ENCODE assay signal across 1 cellular context in genomic region chrX:12988797-12989196, GRCh38.
TF ChIP-seq lines count a peak whose summit lies in the region.

No MANE protein-coding gene starts in this region.

TF ChIP-seq in K562, 482 proteins besides CTCF, POLR2A, EP300 and RAD21 (continued from another document):
- no peak for TF ChIP-seq ILF3 (IDR thresholded peaks at IDR 0.05; ENCODE audit: borderline replicate concordance)
- TF ChIP-seq ZNF280A (IDR thresholded peaks at IDR 0.05; ENCODE audit: low read depth, partially characterized antibody), result no peak
- TF ChIP-seq POLR2B (IDR thresholded peaks at IDR 0.05; ENCODE audit: low read depth, partially characterized antibody), result no peak
- no peak for TF ChIP-seq STAT6 (CRISPR knock-in tag; IDR thresholded peaks at IDR 0.05)
- TF ChIP-seq ZNF140 (CRISPR knock-in tag; IDR thresholded peaks at IDR 0.05), result no peak
- TF ChIP-seq FOS (IDR thresholded peaks at IDR 0.05; ENCODE audit: extremely low read depth, insufficient read length), result peak; percentile 27
- TF ChIP-seq HNRNPUL1 (IDR thresholded peaks at IDR 0.05; ENCODE audit: low read length), result no peak
- TF ChIP-seq NFATC3 (IDR thresholded peaks at IDR 0.05), result no peak
- TF ChIP-seq FOSL1 (tag; conservative IDR thresholded peaks at IDR 0.05), result peak; percentile 85
- TF ChIP-seq KLF1 (tag; IDR thresholded peaks at IDR 0.05), result no peak
- no peak for TF ChIP-seq REST (CRISPR knock-in tag; IDR thresholded peaks at IDR 0.05; ENCODE audit: low read depth)
- no peak for TF ChIP-seq CUX1 (CRISPR knock-in tag; IDR thresholded peaks at IDR 0.05)
- no peak for TF ChIP-seq POLR3A (IDR thresholded peaks at IDR 0.05; ENCODE audit: borderline replicate concordance, extremely low read depth, insufficient read depth, insufficient read length)
- no peak for TF ChIP-seq ATF6 (CRISPR knock-in tag; IDR thresholded peaks at IDR 0.05)
- no peak for TF ChIP-seq ZFP36 (IDR thresholded peaks at IDR 0.05; ENCODE audit: low read depth, low read length, partially characterized antibody)
- no peak for TF ChIP-seq CREB3L1 (IDR thresholded peaks at IDR 0.05; ENCODE audit: borderline replicate concordance, low read depth)
- TF ChIP-seq ARID2 (IDR thresholded peaks at IDR 0.05), result no peak
- no peak for TF ChIP-seq ZNF668 (CRISPR knock-in tag; IDR thresholded peaks at IDR 0.05)
- TF ChIP-seq FOXK2 (conservative IDR thresholded peaks at IDR 0.05 in 1 of 2, IDR thresholded peaks at IDR 0.05 in 1 of 2; ENCODE audit: low read depth in 2 of 2), result no peak
- no peak for TF ChIP-seq THRAP3 (IDR thresholded peaks at IDR 0.05; ENCODE audit: borderline replicate concordance)
- no peak for TF ChIP-seq ZNF24 (IDR thresholded peaks at IDR 0.05)
- no peak for TF ChIP-seq MCM2 (IDR thresholded peaks at IDR 0.05; ENCODE audit: low read depth)
- no peak for TF ChIP-seq CBX2 (IDR thresholded peaks at IDR 0.05; ENCODE audit: insufficient read depth, low read length, poor library complexity, severe bottlenecking)
- TF ChIP-seq ZBTB34 (CRISPR knock-in tag; IDR thresholded peaks at IDR 0.05), result no peak
- no peak for TF ChIP-seq TBP (optimal IDR thresholded peaks at IDR 0.05; ENCODE audit: low read depth, low read length)
- no peak for TF ChIP-seq ZNF175 (CRISPR knock-in tag; IDR thresholded peaks at IDR 0.05; ENCODE audit: low read depth)
- TF ChIP-seq ZNF431 (CRISPR knock-in tag; IDR thresholded peaks at IDR 0.05), result no peak
- no peak for TF ChIP-seq MNT (conservative IDR thresholded peaks at IDR 0.05)
- no peak for TF ChIP-seq NR2C2 (CRISPR knock-in tag; IDR thresholded peaks at IDR 0.05)
- TF ChIP-seq NR2C2 (tag; IDR thresholded peaks at IDR 0.05), result no peak
- peak; percentile 71; the same call in 1 of the 2 replicates for TF ChIP-seq SMARCA4 (IDR thresholded peaks at IDR 0.05)
- no peak for TF ChIP-seq NFRKB (IDR thresholded peaks at IDR 0.05; ENCODE audit: low read depth)
- peak; percentile 84 for TF ChIP-seq JUN (IDR thresholded peaks at IDR 0.05; ENCODE audit: borderline replicate concordance, low read depth, low read length)
- no peak for TF ChIP-seq JUN (CRISPR knock-in tag; IDR thresholded peaks at IDR 0.05; ENCODE audit: borderline replicate concordance)
- peak; percentile 63 for TF ChIP-seq DPF2 (IDR thresholded peaks at IDR 0.05)
- no peak for TF ChIP-seq ZNF57 (CRISPR knock-in tag; IDR thresholded peaks at IDR 0.05)
- no peak for TF ChIP-seq ZBTB43 (CRISPR knock-in tag; IDR thresholded peaks at IDR 0.05)
- no peak for TF ChIP-seq ZNF444 (CRISPR knock-in tag; IDR thresholded peaks at IDR 0.05)
- no peak for TF ChIP-seq KDM1A (IDR thresholded peaks at IDR 0.05)
- 0 out of 2 replicates have a peak, but pooled peaks have one; percentile 42 for TF ChIP-seq SMARCE1 (IDR thresholded peaks at IDR 0.05)
- TF ChIP-seq ZNF766 (CRISPR knock-in tag; conservative IDR thresholded peaks at IDR 0.05), result no peak
- no peak for TF ChIP-seq MYC (IDR thresholded peaks at IDR 0.05; ENCODE audit: low read depth, low read length)
- TF ChIP-seq MYC (CRISPR knock-in tag; IDR thresholded peaks at IDR 0.05; ENCODE audit: borderline replicate concordance, low read depth), result no peak
- TF ChIP-seq RBFOX2 (IDR thresholded peaks at IDR 0.05; ENCODE audit: low read depth, low read length), result no peak
- TF ChIP-seq TEAD1 (CRISPR knock-in tag; IDR thresholded peaks at IDR 0.05), result peak; percentile 74 to 77; a peak in 3 of 4 replicates
- no peak for TF ChIP-seq TAF9B (IDR thresholded peaks at IDR 0.05; ENCODE audit: partially characterized antibody)
